Comparison of ENCODE assay signal across 1 cellular context in genomic region chr18:12883684-12884520, GRCh38.
A peak's percentile ranks its signal among the peaks of the same experiment; 100 is the strongest.
TF ChIP-seq lines count a peak whose summit lies in the region.

Gene PTPN2, minus strand, starts transcription at chr18:12884237. Its CDS starts 96 bp downstream, at chr18:12884141.

TF ChIP-seq in H1, 55 proteins besides CTCF, POLR2A, EP300 and RAD21:
- TF ChIP-seq CBX8 (IDR thresholded peaks at IDR 0.05; ENCODE audit: borderline replicate concordance, low read depth, low read length): no peak
- no peak for TF ChIP-seq ZNF274 (IDR thresholded peaks at IDR 0.05; ENCODE audit: borderline replicate concordance, extremely low read depth, low read length)
- TF ChIP-seq TCF12 (IDR thresholded peaks at IDR 0.05; ENCODE audit: low read depth, low read length): no peak
- TF ChIP-seq SRF (IDR thresholded peaks at IDR 0.05; ENCODE audit: low read depth, low read length): no peak
- no peak for TF ChIP-seq TBP (IDR thresholded peaks at IDR 0.05; ENCODE audit: low read depth, low read length)
- no peak for TF ChIP-seq EZH2 (IDR thresholded peaks at IDR 0.05; ENCODE audit: low read depth, low read length, severe bottlenecking)
- TF ChIP-seq JUND (IDR thresholded peaks at IDR 0.05; ENCODE audit: low read length): no peak
- TF ChIP-seq CTBP2 (IDR thresholded peaks at IDR 0.05; ENCODE audit: borderline replicate concordance, insufficient read depth, insufficient read length, low read length): no peak
- TF ChIP-seq FOSL1 (IDR thresholded peaks at IDR 0.05; ENCODE audit: insufficient read depth, low read depth, low read length): no peak
- TF ChIP-seq RNF2 (IDR thresholded peaks at IDR 0.05; ENCODE audit: borderline replicate concordance, low read depth, low read length, missing control alignments, poor library complexity, severe bottlenecking): no peak
- TF ChIP-seq, protein P1, sequence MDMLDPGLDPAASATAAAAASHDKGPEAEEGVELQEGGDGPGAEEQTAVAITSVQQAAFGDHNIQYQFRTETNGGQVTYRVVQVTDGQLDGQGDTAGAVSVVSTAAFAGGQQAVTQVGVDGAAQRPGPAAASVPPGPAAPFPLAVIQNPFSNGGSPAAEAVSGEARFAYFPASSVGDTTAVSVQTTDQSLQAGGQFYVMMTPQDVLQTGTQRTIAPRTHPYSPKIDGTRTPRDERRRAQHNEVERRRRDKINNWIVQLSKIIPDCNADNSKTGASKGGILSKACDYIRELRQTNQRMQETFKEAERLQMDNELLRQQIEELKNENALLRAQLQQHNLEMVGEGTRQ (IDR thresholded peaks at IDR 0.05; ENCODE audit: low read length): no peak
- peak; percentile 30 for TF ChIP-seq KDM4A (IDR thresholded peaks at IDR 0.05; ENCODE audit: low read depth, low read length, severe bottlenecking)
- TF ChIP-seq, protein P2, sequence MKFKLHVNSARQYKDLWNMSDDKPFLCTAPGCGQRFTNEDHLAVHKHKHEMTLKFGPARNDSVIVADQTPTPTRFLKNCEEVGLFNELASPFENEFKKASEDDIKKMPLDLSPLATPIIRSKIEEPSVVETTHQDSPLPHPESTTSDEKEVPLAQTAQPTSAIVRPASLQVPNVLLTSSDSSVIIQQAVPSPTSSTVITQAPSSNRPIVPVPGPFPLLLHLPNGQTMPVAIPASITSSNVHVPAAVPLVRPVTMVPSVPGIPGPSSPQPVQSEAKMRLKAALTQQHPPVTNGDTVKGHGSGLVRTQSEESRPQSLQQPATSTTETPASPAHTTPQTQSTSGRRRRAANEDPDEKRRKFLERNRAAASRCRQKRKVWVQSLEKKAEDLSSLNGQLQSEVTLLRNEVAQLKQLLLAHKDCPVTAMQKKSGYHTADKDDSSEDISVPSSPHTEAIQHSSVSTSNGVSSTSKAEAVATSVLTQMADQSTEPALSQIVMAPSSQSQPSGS (IDR thresholded peaks at IDR 0.05; ENCODE audit: low read length): no peak
- peak; percentile 40; the same call in 1 of the 2 replicates for TF ChIP-seq BACH1 (IDR thresholded peaks at IDR 0.05; ENCODE audit: low read length)
- TF ChIP-seq, protein P3, sequence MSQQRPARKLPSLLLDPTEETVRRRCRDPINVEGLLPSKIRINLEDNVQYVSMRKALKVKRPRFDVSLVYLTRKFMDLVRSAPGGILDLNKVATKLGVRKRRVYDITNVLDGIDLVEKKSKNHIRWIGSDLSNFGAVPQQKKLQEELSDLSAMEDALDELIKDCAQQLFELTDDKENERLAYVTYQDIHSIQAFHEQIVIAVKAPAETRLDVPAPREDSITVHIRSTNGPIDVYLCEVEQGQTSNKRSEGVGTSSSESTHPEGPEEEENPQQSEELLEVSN (IDR thresholded peaks at IDR 0.05): no peak; the same call in none of the 2 replicates
- TF ChIP-seq CHD1 (IDR thresholded peaks at IDR 0.05; ENCODE audit: low read depth, low read length): no peak
- peak in 1 of 2 experiments; percentile 66; a peak in 1 of 4 replicates for TF ChIP-seq HDAC2 (IDR thresholded peaks at IDR 0.05; ENCODE audit: borderline replicate concordance in 1 of 2, low read depth in 2 of 2, low read length in 2 of 2)
- peak; percentile 16; the same call in 1 of the 2 replicates for TF ChIP-seq SP4 (IDR thresholded peaks at IDR 0.05; ENCODE audit: low read length)
- TF ChIP-seq JUN (IDR thresholded peaks at IDR 0.05; ENCODE audit: low read depth, low read length): no peak
- peak; percentile 73 for TF ChIP-seq NRF1 (IDR thresholded peaks at IDR 0.05; ENCODE audit: low read depth, low read length)
- TF ChIP-seq POLR2AphosphoS5 (IDR thresholded peaks at IDR 0.05; ENCODE audit: low read depth, low read length): peak; percentile 93
- peak in 1 of 2 experiments; percentile 80; a peak in 1 of 4 replicates for TF ChIP-seq SIN3A (conservative IDR thresholded peaks at IDR 0.05 in 1 of 2, IDR thresholded peaks at IDR 0.05 in 1 of 2; ENCODE audit: low read depth in 1 of 2, low read length in 2 of 2)
- TF ChIP-seq CREB1 (IDR thresholded peaks at IDR 0.05): peak; percentile 44
- TF ChIP-seq KDM5A (IDR thresholded peaks at IDR 0.05; ENCODE audit: low read length): no peak
- TF ChIP-seq ASH2L (IDR thresholded peaks at IDR 0.05; ENCODE audit: low read length): peak; percentile 93
- no peak for TF ChIP-seq CHD2 (IDR thresholded peaks at IDR 0.05; ENCODE audit: low read length)
- no peak for TF ChIP-seq RFX5 (IDR thresholded peaks at IDR 0.05; ENCODE audit: borderline replicate concordance, low read depth, low read length)
- TF ChIP-seq BCL11A (IDR thresholded peaks at IDR 0.05; ENCODE audit: low read depth in 2 of 2, low read length in 2 of 2): no peak
- TF ChIP-seq, protein P4, sequence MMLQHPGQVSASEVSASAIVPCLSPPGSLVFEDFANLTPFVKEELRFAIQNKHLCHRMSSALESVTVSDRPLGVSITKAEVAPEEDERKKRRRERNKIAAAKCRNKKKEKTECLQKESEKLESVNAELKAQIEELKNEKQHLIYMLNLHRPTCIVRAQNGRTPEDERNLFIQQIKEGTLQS (IDR thresholded peaks at IDR 0.05; ENCODE audit: insufficient read depth, low read depth, low read length): no peak
- TF ChIP-seq MAX (IDR thresholded peaks at IDR 0.05): peak; percentile 65
- TF ChIP-seq SIX5 (IDR thresholded peaks at IDR 0.05; ENCODE audit: low read depth, low read length): no peak
- peak; percentile 71 for TF ChIP-seq TAF7 (optimal IDR thresholded peaks at IDR 0.05; ENCODE audit: borderline replicate concordance, low read depth, low read length)
- no peak for TF ChIP-seq TEAD4 (IDR thresholded peaks at IDR 0.05; ENCODE audit: low read depth, low read length)
- peak; percentile 90; the same call in 1 of the 2 replicates for TF ChIP-seq RBBP5 (IDR thresholded peaks at IDR 0.05; ENCODE audit: borderline replicate concordance, low read depth, low read length)
- TF ChIP-seq SP2 (IDR thresholded peaks at IDR 0.05; ENCODE audit: low read length): no peak
- peak; percentile 89 for TF ChIP-seq TAF1 (IDR thresholded peaks at IDR 0.05; ENCODE audit: low read depth, low read length)
- 0 out of 2 replicates have a peak, but pooled peaks have one; percentile 5 for TF ChIP-seq EGR1 (IDR thresholded peaks at IDR 0.05; ENCODE audit: borderline replicate concordance, low read depth, low read length)
- TF ChIP-seq PHF8 (conservative IDR thresholded peaks at IDR 0.05; ENCODE audit: low read depth, low read length): peak; percentile 100
- TF ChIP-seq KDM1A (IDR thresholded peaks at IDR 0.05; ENCODE audit: borderline replicate concordance, low read length): no peak
- TF ChIP-seq GABPA (IDR thresholded peaks at IDR 0.05; ENCODE audit: borderline replicate concordance, insufficient read depth, low read length): no peak
- TF ChIP-seq RXRA (IDR thresholded peaks at IDR 0.05; ENCODE audit: insufficient read depth, low read depth, low read length): no peak
